ENCODE assay signal across 1 cellular context in the genomic region with DNA sequence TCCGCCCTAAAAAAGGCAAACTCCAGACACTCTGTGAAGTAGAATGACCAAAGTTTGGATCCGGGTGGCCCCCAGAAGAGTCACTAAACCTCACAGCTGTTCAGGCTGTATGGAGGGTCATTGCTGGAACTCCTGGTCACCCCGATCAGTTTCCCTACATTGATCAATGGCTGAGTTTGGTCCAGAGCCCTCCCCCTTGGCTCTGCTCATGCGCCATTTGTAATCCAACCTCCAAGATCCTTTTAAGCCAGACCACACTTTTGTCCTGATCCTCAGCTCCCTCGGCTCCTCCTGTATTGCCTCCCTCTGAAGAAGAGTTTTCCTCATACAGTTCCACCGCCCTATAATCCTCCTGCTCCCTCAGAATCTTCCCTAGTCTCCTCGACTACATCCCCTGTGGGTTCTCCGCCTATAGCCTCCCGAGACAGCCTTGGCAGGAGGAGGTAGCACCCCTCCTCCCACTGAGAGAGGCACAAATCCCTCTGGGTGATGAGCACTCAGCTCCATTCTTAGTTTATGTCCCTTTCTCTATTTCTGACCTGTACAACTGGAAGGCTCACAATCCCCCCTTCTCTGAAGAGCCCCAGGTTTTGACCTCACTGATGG.
TF ChIP-seq lines count a peak whose summit lies in the region.

No MANE protein-coding gene starts in this region.

TF ChIP-seq in GM23338, 12 proteins besides CTCF, POLR2A, EP300 and RAD21 (continued from another document):
- TF ChIP-seq, protein P1, sequence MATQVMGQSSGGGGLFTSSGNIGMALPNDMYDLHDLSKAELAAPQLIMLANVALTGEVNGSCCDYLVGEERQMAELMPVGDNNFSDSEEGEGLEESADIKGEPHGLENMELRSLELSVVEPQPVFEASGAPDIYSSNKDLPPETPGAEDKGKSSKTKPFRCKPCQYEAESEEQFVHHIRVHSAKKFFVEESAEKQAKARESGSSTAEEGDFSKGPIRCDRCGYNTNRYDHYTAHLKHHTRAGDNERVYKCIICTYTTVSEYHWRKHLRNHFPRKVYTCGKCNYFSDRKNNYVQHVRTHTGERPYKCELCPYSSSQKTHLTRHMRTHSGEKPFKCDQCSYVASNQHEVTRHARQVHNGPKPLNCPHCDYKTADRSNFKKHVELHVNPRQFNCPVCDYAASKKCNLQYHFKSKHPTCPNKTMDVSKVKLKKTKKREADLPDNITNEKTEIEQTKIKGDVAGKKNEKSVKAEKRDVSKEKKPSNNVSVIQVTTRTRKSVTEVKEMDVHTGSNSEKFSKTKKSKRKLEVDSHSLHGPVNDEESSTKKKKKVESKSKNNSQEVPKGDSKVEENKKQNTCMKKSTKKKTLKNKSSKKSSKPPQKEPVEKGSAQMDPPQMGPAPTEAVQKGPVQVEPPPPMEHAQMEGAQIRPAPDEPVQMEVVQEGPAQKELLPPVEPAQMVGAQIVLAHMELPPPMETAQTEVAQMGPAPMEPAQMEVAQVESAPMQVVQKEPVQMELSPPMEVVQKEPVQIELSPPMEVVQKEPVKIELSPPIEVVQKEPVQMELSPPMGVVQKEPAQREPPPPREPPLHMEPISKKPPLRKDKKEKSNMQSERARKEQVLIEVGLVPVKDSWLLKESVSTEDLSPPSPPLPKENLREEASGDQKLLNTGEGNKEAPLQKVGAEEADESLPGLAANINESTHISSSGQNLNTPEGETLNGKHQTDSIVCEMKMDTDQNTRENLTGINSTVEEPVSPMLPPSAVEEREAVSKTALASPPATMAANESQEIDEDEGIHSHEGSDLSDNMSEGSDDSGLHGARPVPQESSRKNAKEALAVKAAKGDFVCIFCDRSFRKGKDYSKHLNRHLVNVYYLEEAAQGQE (IDR thresholded peaks at IDR 0.05; ENCODE audit: unreplicated experiment): no peak
- TF ChIP-seq CREB1 (CRISPR knock-in tag; IDR thresholded peaks at IDR 0.05; ENCODE audit: low read depth): no peak
- TF ChIP-seq, protein P2, sequence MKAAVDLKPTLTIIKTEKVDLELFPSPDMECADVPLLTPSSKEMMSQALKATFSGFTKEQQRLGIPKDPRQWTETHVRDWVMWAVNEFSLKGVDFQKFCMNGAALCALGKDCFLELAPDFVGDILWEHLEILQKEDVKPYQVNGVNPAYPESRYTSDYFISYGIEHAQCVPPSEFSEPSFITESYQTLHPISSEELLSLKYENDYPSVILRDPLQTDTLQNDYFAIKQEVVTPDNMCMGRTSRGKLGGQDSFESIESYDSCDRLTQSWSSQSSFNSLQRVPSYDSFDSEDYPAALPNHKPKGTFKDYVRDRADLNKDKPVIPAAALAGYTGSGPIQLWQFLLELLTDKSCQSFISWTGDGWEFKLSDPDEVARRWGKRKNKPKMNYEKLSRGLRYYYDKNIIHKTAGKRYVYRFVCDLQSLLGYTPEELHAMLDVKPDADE (IDR thresholded peaks at IDR 0.05): no peak
- no peak for TF ChIP-seq NANOG (IDR thresholded peaks at IDR 0.05; ENCODE audit: borderline replicate concordance)
- no peak for TF ChIP-seq STAT1 (IDR thresholded peaks at IDR 0.05; ENCODE audit: unreplicated experiment)
- no peak for TF ChIP-seq EZH2phosphoT487 (IDR thresholded peaks at IDR 0.05; ENCODE audit: unreplicated experiment)
- TF ChIP-seq, protein P3, sequence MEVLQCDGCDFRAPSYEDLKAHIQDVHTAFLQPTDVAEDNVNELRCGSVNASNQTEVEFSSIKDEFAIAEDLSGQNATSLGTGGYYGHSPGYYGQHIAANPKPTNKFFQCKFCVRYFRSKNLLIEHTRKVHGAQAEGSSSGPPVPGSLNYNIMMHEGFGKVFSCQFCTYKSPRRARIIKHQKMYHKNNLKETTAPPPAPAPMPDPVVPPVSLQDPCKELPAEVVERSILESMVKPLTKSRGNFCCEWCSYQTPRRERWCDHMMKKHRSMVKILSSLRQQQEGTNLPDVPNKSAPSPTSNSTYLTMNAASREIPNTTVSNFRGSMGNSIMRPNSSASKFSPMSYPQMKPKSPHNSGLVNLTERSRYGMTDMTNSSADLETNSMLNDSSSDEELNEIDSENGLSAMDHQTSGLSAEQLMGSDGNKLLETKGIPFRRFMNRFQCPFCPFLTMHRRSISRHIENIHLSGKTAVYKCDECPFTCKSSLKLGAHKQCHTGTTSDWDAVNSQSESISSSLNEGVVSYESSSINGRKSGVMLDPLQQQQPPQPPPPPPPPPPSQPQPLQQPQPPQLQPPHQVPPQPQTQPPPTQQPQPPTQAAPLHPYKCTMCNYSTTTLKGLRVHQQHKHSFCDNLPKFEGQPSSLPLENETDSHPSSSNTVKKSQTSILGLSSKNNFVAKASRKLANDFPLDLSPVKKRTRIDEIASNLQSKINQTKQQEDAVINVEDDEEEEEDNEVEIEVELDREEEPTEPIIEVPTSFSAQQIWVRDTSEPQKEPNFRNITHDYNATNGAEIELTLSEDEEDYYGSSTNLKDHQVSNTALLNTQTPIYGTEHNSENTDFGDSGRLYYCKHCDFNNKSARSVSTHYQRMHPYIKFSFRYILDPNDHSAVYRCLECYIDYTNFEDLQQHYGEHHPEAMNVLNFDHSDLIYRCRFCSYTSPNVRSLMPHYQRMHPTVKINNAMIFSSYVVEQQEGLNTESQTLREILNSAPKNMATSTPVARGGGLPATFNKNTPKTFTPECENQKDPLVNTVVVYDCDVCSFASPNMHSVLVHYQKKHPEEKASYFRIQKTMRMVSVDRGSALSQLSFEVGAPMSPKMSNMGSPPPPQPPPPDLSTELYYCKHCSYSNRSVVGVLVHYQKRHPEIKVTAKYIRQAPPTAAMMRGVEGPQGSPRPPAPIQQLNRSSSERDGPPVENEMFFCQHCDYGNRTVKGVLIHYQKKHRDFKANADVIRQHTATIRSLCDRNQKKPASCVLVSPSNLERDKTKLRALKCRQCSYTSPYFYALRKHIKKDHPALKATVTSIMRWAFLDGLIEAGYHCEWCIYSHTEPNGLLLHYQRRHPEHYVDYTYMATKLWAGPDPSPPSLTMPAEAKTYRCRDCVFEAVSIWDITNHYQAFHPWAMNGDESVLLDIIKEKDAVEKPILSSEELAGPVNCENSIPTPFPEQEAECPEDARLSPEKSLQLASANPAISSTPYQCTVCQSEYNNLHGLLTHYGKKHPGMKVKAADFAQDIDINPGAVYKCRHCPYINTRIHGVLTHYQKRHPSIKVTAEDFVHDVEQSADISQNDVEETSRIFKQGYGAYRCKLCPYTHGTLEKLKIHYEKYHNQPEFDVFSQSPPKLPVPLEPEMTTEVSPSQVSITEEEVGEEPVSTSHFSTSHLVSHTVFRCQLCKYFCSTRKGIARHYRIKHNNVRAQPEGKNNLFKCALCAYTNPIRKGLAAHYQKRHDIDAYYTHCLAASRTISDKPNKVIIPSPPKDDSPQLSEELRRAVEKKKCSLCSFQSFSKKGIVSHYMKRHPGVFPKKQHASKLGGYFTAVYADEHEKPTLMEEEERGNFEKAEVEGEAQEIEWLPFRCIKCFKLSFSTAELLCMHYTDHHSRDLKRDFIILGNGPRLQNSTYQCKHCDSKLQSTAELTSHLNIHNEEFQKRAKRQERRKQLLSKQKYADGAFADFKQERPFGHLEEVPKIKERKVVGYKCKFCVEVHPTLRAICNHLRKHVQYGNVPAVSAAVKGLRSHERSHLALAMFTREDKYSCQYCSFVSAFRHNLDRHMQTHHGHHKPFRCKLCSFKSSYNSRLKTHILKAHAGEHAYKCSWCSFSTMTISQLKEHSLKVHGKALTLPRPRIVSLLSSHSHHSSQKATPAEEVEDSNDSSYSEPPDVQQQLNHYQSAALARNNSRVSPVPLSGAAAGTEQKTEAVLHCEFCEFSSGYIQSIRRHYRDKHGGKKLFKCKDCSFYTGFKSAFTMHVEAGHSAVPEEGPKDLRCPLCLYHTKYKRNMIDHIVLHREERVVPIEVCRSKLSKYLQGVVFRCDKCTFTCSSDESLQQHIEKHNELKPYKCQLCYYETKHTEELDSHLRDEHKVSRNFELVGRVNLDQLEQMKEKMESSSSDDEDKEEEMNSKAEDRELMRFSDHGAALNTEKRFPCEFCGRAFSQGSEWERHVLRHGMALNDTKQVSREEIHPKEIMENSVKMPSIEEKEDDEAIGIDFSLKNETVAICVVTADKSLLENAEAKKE (CRISPR knock-in tag; IDR thresholded peaks at IDR 0.05): no peak
- no peak for TF ChIP-seq ZNF114 (CRISPR knock-in tag; IDR thresholded peaks at IDR 0.05)
- no peak for TF ChIP-seq POLR2AphosphoS5 (IDR thresholded peaks at IDR 0.05; ENCODE audit: low read depth)
